In the genomic region with DNA sequence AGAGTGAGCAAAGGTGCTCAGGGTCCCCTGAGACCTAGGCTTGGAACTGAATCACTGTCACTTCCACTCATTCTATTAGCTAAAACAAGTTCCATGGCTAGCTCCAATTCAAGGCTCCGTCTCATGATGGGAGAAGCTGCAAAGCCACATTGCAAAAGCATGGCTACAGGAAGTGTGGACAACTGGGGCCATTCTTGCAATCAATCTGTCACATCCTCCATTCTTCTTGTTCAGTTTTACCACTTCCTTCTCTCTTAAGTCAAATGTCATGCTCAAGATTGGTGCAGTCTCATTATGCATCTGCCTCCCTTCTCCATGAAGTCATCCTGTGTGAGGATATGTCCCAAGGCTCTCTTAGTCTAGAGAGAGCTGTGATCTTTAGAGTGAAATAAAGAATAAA, we compare ENCODE assay signal across 17 cellular contexts.
"Had no signal": no experiment of that assay in that cellular context is flagged by ENCODE, and none has a peak within 500 bp of the region (broad histone marks: within the 10 kb centered on the region; RNA-seq: fewer than 3 reads in every experiment).

No MANE protein-coding gene starts in this region.

- H3K27ac ChIP-seq: colonic mucosa, lower lobe of right lung had no signal

- H3K4me3 Mint-ChIP-seq: activated CD4-positive, alpha-beta T cell treated with anti-CD3 and anti-CD28 coated beads, Interleukin-2, amount 10 ng/mL, durations not matched to agents 24 days and 14 days; activated CD8-positive, alpha-beta T cell treated with anti-CD3 and anti-CD28 coated beads, Interleukin-2, amount 10 ng/mL, durations not matched to agents 7 days and 5 days; activated naive CD4-positive, alpha-beta T cell treated with anti-CD3 and anti-CD28 coated beads, Interleukin-2, amount 10 ng/mL, durations not matched to agents 7 days and 5 days; activated naive CD8-positive, alpha-beta T cell treated with anti-CD3 and anti-CD28 coated beads, Interleukin-2, amount 50 U/mL, for 24 hours; activated T-cell treated with anti-CD3 and anti-CD28 coated beads, Interleukin-2, amount 50 U/mL, for 24 hours; brain; mesothelial cell of epicardium; nephron progenitor cell; stimulated activated naive B cell treated with anti-CD40 and anti-IgM and Interleukin-4, amounts not matched to agents 10 μg/mL and 1 μg/mL and 100 μg/mL, for 72 hours had no signal

- H3K27me3 ChIP-seq: colonic mucosa had no signal

- H3K4me1 ChIP-seq: colonic mucosa, lower lobe of right lung had no signal

- H3K36me3 Mint-ChIP-seq: activated naive CD4-positive, alpha-beta T cell treated with anti-CD3 and anti-CD28 coated beads, Interleukin-2, amount 10 ng/mL, durations not matched to agents 7 days and 5 days; brain; mesothelial cell of epicardium; stimulated activated naive B cell treated with anti-CD40 and anti-IgM and Interleukin-4, amounts not matched to agents 10 μg/mL and 1 μg/mL and 100 μg/mL, for 72 hours had no signal

- H3K27me3 Mint-ChIP-seq: activated CD4-positive, alpha-beta T cell treated with anti-CD3 and anti-CD28 coated beads, Interleukin-2, amount 10 ng/mL, durations not matched to agents 24 days and 14 days; activated naive CD4-positive, alpha-beta T cell treated with anti-CD3 and anti-CD28 coated beads, Interleukin-2, amount 10 ng/mL, durations not matched to agents 7 days and 5 days had no signal

- DNase-seq: activated CD4-positive, alpha-beta T cell treated with anti-CD3 and anti-CD28 coated beads, Interleukin-2, amount 10 ng/mL, durations not matched to agents 24 days and 14 days; activated CD4-positive, CD25-positive, alpha-beta regulatory T cell; activated CD8-positive, alpha-beta T cell treated with anti-CD3 and anti-CD28 coated beads, Interleukin-2, amount 10 ng/mL, durations not matched to agents 7 days and 5 days; activated effector memory CD4-positive, alpha-beta T cell treated with Interleukin-2 at 50 U/mL for 16 hours; activated naive CD4-positive, alpha-beta T cell treated with anti-CD3 and anti-CD28 coated beads, Interleukin-2, amount 10 ng/mL, durations not matched to agents 7 days and 5 days; activated naive CD8-positive, alpha-beta T cell treated with anti-CD3 and anti-CD28 coated beads, Interleukin-2, amount 50 U/mL, for 24 hours; activated T-cell treated with anti-CD3 and anti-CD28 coated beads, Interleukin-2, amount 50 U/mL, for 24 hours; central memory CD4-positive, alpha-beta T cell; colonic mucosa; hypothalamus; islet precursor cell; lower lobe of right lung; nephron progenitor cell; stimulated activated naive B cell treated with anti-CD40 and anti-IgM and Interleukin-4, amounts not matched to agents 10 μg/mL and 1 μg/mL and 100 μg/mL, for 72 hours had no signal

- H3K27ac Mint-ChIP-seq: activated CD4-positive, alpha-beta T cell treated with anti-CD3 and anti-CD28 coated beads, Interleukin-2, amount 10 ng/mL, durations not matched to agents 24 days and 14 days; activated CD8-positive, alpha-beta T cell treated with anti-CD3 and anti-CD28 coated beads, Interleukin-2, amount 10 ng/mL, durations not matched to agents 7 days and 5 days; activated naive CD4-positive, alpha-beta T cell treated with anti-CD3 and anti-CD28 coated beads, Interleukin-2, amount 10 ng/mL, durations not matched to agents 7 days and 5 days; activated naive CD8-positive, alpha-beta T cell treated with anti-CD3 and anti-CD28 coated beads, Interleukin-2, amount 50 U/mL, for 24 hours; activated T-cell treated with anti-CD3 and anti-CD28 coated beads, Interleukin-2, amount 50 U/mL, for 24 hours; brain; mesothelial cell of epicardium; nephron progenitor cell; progenitor cell of endocrine pancreas; stimulated activated naive B cell treated with anti-CD40 and anti-IgM and Interleukin-4, amounts not matched to agents 10 μg/mL and 1 μg/mL and 100 μg/mL, for 72 hours had no signal

- H3K36me3 ChIP-seq: colonic mucosa, lower lobe of right lung had no signal

- ATAC-seq: activated CD8-positive, alpha-beta T cell treated with anti-CD3 and anti-CD28 coated beads, Interleukin-2, amount 10 ng/mL, durations not matched to agents 7 days and 5 days; activated naive CD8-positive, alpha-beta T cell treated with anti-CD3 and anti-CD28 coated beads, Interleukin-2, amount 50 U/mL, for 24 hours; lower lobe of right lung; stimulated activated naive B cell treated with anti-CD40 and anti-IgM and Interleukin-4, amounts not matched to agents 10 μg/mL and 1 μg/mL and 100 μg/mL, for 72 hours had no signal

- H3K4me1 Mint-ChIP-seq: activated CD4-positive, alpha-beta T cell treated with anti-CD3 and anti-CD28 coated beads, Interleukin-2, amount 10 ng/mL, durations not matched to agents 24 days and 14 days; activated naive CD4-positive, alpha-beta T cell treated with anti-CD3 and anti-CD28 coated beads, Interleukin-2, amount 10 ng/mL, durations not matched to agents 7 days and 5 days; activated naive CD8-positive, alpha-beta T cell treated with anti-CD3 and anti-CD28 coated beads, Interleukin-2, amount 50 U/mL, for 24 hours; brain; stimulated activated naive B cell treated with anti-CD40 and anti-IgM and Interleukin-4, amounts not matched to agents 10 μg/mL and 1 μg/mL and 100 μg/mL, for 72 hours had no signal

- H3K9me3 ChIP-seq: colonic mucosa, lower lobe of right lung had no signal

- H3K9me3 Mint-ChIP-seq: activated CD4-positive, alpha-beta T cell treated with anti-CD3 and anti-CD28 coated beads, Interleukin-2, amount 10 ng/mL, durations not matched to agents 24 days and 14 days; activated naive CD4-positive, alpha-beta T cell treated with anti-CD3 and anti-CD28 coated beads, Interleukin-2, amount 10 ng/mL, durations not matched to agents 7 days and 5 days; activated naive CD8-positive, alpha-beta T cell treated with anti-CD3 and anti-CD28 coated beads, Interleukin-2, amount 50 U/mL, for 24 hours; activated T-cell treated with anti-CD3 and anti-CD28 coated beads, Interleukin-2, amount 50 U/mL, for 24 hours; brain; mesothelial cell of epicardium; nephron progenitor cell; stimulated activated naive B cell treated with anti-CD40 and anti-IgM and Interleukin-4, amounts not matched to agents 10 μg/mL and 1 μg/mL and 100 μg/mL, for 72 hours had no signal

- H3K4me3 ChIP-seq: colonic mucosa, lower lobe of right lung had no signal
